17 cellular contexts compared by ENCODE assay signal in genomic region chr2:120613742-120614481, GRCh38.
DNase-seq lines count a peak whose midpoint lies in the region; ATAC-seq and TF ChIP-seq lines count a peak whose summit lies in the region.
"Had no signal": no experiment of that assay in that cellular context is flagged by ENCODE, and none has a peak within 500 bp of the region (broad histone marks: within the 10 kb centered on the region; RNA-seq: fewer than 3 reads in every experiment).

No MANE protein-coding gene starts in this region.

- TF ChIP-seq POLR2A in breast epithelium (IDR thresholded peaks at IDR 0.05): no peak

- H3K9me3 ChIP-seq in breast epithelium: no peaks in the 10 kb centered on the region
- H3K9me3 ChIP-seq in aorta (ENCODE audit: control insufficient read depth, low read length): no peaks in the 10 kb centered on the region
- H3K9me3 ChIP-seq: A549 had no signal

- H3K4me3 ChIP-seq in breast epithelium (peak overlapping the region in 1 of 3 donors; percentile 7), fibroblast of villous mesenchyme (ENCODE audit: low read depth, low read length) (no peak overlapping the region), aorta (ENCODE audit: low read length in 2 of 2) (no peak overlapping the region)
- H3K4me3 ChIP-seq: A549 had no signal

- TF ChIP-seq CTCF in MCF 10A (IDR thresholded peaks at IDR 0.05; ENCODE audit: unreplicated experiment) (no peak), breast epithelium (IDR thresholded peaks at IDR 0.05) (no peak), fibroblast of villous mesenchyme (IDR thresholded peaks at IDR 0.05; ENCODE audit: insufficient read depth, low read depth, low read length) (no peak)

- BruUV-seq in MCF 10A (replicated peaks; lab: Mats Ljungman, UMichigan): no TSS peak

- H3K4me1 ChIP-seq in breast epithelium: no peaks in the 10 kb centered on the region
- H3K4me1 ChIP-seq in aorta (ENCODE audit: control insufficient read depth in 1 of 2, insufficient read depth in 2 of 2, low read length in 2 of 2): no peaks in the 10 kb centered on the region
- H3K4me1 ChIP-seq: A549 had no signal

- ATAC-seq in aorta (ENCODE audit: low FRiP score) (peak; percentile 45), GM18519 (IDR thresholded peaks at IDR 0.05; ENCODE audit: low FRiP score, unreplicated experiment) (no peak)

- no peaks in the 10 kb centered on the region for H3K27me3 ChIP-seq in breast epithelium
- no peaks in the 10 kb centered on the region for H3K27me3 ChIP-seq in aorta (ENCODE audit: control insufficient read depth in 1 of 2, insufficient read depth in 2 of 2, low read length in 1 of 2)

- POLR2A ChIA-PET in MCF 10A (lab: Yijun Ruan, JAX): interaction anchor here (1.0 to 2.0 kb wide), 2 partner anchors 10 to 318 kb away, joined by 4 to 6 read pairs; no protein-coding TSS in a partner anchor

- H3K27me3 Mint-ChIP-seq in MCF 10A (ENCODE audit: insufficient read depth, unreplicated experiment): no peaks in the 10 kb centered on the region

- WGBS in aorta, 2 donors: 4 to 9% methylated on average over 21 to 23 of the region's 23 CpGs

- CTCF ChIA-PET in MCF 10A (lab: Yijun Ruan, JAX): interaction anchor here (0.6 to 0.7 kb wide), 2 partner anchors 25 to 360 kb away, joined by 3 read pairs; no protein-coding TSS in a partner anchor

- H3K4me3 Mint-ChIP-seq in MCF 10A (ENCODE audit: unreplicated experiment): no peak overlapping the region

- no peaks in the 10 kb centered on the region for H3K36me3 Mint-ChIP-seq in MCF 10A (ENCODE audit: insufficient read depth, unreplicated experiment)

- H3K4me1 Mint-ChIP-seq in MCF 10A (ENCODE audit: insufficient read depth, unreplicated experiment): peaks cover 6% of the 10 kb centered on the region

- intact Hi-C loops in MCF 10A (cut with micrococcal nuclease) (no loop called here), breast epithelium (cut with DNase I; ENCODE audit: low total_unique reads) (no loop called here), aorta (cut with DNase I) (loop anchor here in 1 of 2 donors (5.0 kb wide), 1 partner anchor 47 kb away; no protein-coding TSS in a partner anchor)

- peak overlapping the region; percentile 54 for H3K27ac Mint-ChIP-seq in MCF 10A (ENCODE audit: low read depth, unreplicated experiment)

- DNase-seq in MCF 10A (ENCODE audit: unreplicated experiment) (no peak), breast epithelium (ENCODE audit: low spot score in 2 of 2) (no peak), amniotic stem cell (lab: John Stamatoyannopoulos, UW) (peak; percentile 70), fibroblast of villous mesenchyme (ENCODE audit: low read depth) (peak; percentile 40), aorta (peak; percentile 74 to 87), cerebellar cortex (ENCODE audit: low spot score) (no peak), NOMO-1 treated with DMSO at 0.1 percent for 48 hours (lab: John Stamatoyannopoulos, UW; ENCODE audit: unreplicated experiment) (no peak)
- DNase-seq: activated CD4-positive, alpha-beta T cell treated with anti-CD3 and anti-CD28 coated beads, Interleukin-2, amount 50 U/mL, for 4 hours; activated effector memory CD4-positive, alpha-beta T cell treated with Interleukin-2 at 50 U/mL for 16 hours; central memory CD4-positive, alpha-beta T cell; KG1; NCI-H187; NCI-H69; T1000 had no signal

- H3K27ac ChIP-seq in breast epithelium: no peak overlapping the region
- peak overlapping the region in 1 of 2 donors; percentile 82 for H3K27ac ChIP-seq in aorta (ENCODE audit: low read depth in 1 of 2, low read length in 2 of 2)
- H3K27ac ChIP-seq: A549, RWPE1 had no signal

- H3K36me3 ChIP-seq in breast epithelium (no peaks in the 10 kb centered on the region), aorta (ENCODE audit: control insufficient read depth in 1 of 2, insufficient read depth in 2 of 2, low read length in 1 of 2) (no peaks in the 10 kb centered on the region)

- no peaks in the 10 kb centered on the region for H3K9me3 Mint-ChIP-seq in MCF 10A (ENCODE audit: unreplicated experiment)

Comparison
In these comparisons a context has a peak if more than half of its experiments do, and no peak if none do; other contexts are left out.
1. DNase-seq: peak in amniotic stem cell (single experiment), fibroblast of villous mesenchyme (single experiment) and aorta (2 of 2); none in MCF 10A (single experiment), breast epithelium (0 of 2), cerebellar cortex (single experiment) and NOMO-1 treated with DMSO at 0.1 percent for 48 hours (single experiment).